In genomic region chr10:97336446-97336845, GRCh38 we compare ENCODE assay signal across 13 cellular contexts. TPM values are rescaled to one million over a fixed set of nuclear protein-coding genes. Genes with fewer than 3 reads are reported as not detected.
DNase-seq lines count a peak whose midpoint lies in the region; ATAC-seq and TF ChIP-seq lines count a peak whose summit lies in the region.
"Had no signal": no experiment of that assay in that cellular context is flagged by ENCODE, and none has a peak within 500 bp of the region (broad histone marks: within the 10 kb centered on the region; RNA-seq: fewer than 3 reads in every experiment).

No MANE protein-coding gene starts in this region.

- no peak for DNase-seq in HCT116 (ENCODE audit: low read depth, low spot score)
- no peak for DNase-seq in activated T-helper 2 cell treated with anti-CD3 and anti-CD28 coated beads, Interferon-gamma antibody, Interleukin-2, Interleukin-4, amounts not matched to agents 10 μg/mL and 5 μg/mL and 100 μg/mL, durations not matched to agents 14 hours and 24 hours and 36 hours (ENCODE audit: low spot score)
- no peak for DNase-seq in suprapubic skin (ENCODE audit: low spot score in 2 of 2)
- no peak for DNase-seq in left cardiac atrium
- DNase-seq: DMS 273 treated with DMSO at 0.1 percent for 48 hours; HFFc6; nucleus accumbens; RPMI8226; stimulated activated naive CD8-positive, alpha-beta T cell treated with anti-CD3 and anti-CD28 coated beads, Interleukin-15, amount 100 ng/mL, for 72 hours had no signal

- TF ChIP-seq CTCF in HCT116 (IDR thresholded peaks at IDR 0.05 in 2 of 3, conservative IDR thresholded peaks at IDR 0.05 in 1 of 3; ENCODE audit: borderline replicate concordance in 1 of 3, insufficient read depth in 1 of 3, low read depth in 2 of 3, low read length in 2 of 3): no peak
- TF ChIP-seq CTCF in suprapubic skin (IDR thresholded peaks at IDR 0.05): no peak

- RAD21 ChIA-PET in HCT116 (lab: Charles Lee; ENCODE audit: low non-redundant PET in 1 of 2, low total read pairs in 2 of 2, uncharacterized antibody in 2 of 2, unreplicated experiment in 2 of 2): no interaction called here

- H3K9me3 ChIP-seq in HCT116 (ENCODE audit: control insufficient read depth in 1 of 2, insufficient read depth in 1 of 2, low read depth in 1 of 2, low read length in 2 of 2) (no peaks in the 10 kb centered on the region), iPS-18a (ENCODE audit: control insufficient read depth, low read depth, low read length) (no peaks in the 10 kb centered on the region), suprapubic skin (no peaks in the 10 kb centered on the region)

- no peaks in the 10 kb centered on the region for H3K9me2 ChIP-seq in HCT116 (ENCODE audit: insufficient read depth)

- H3K27me3 Mint-ChIP-seq in activated T-helper 2 cell treated with anti-CD3 and anti-CD28 coated beads, Interferon-gamma antibody, Interleukin-2, Interleukin-4, amounts not matched to agents 10 μg/mL and 5 μg/mL and 100 μg/mL, durations not matched to agents 14 hours and 24 hours and 36 hours (ENCODE audit: low read depth): peaks cover 23% of the 10 kb centered on the region

- H3K79me2 ChIP-seq in HCT116 (ENCODE audit: insufficient read depth, low read length): no peaks in the 10 kb centered on the region

- H3K4me1 Mint-ChIP-seq in activated T-helper 2 cell treated with anti-CD3 and anti-CD28 coated beads, Interferon-gamma antibody, Interleukin-2, Interleukin-4, amounts not matched to agents 10 μg/mL and 5 μg/mL and 100 μg/mL, durations not matched to agents 14 hours and 24 hours and 36 hours (ENCODE audit: low read depth): peaks cover 17% of the 10 kb centered on the region

- no peak overlapping the region for H3K27ac ChIP-seq in HCT116 (ENCODE audit: low read depth, low read length)
- no peak overlapping the region for H3K27ac ChIP-seq in iPS-18a (ENCODE audit: low read length)
- peak overlapping the region; percentile 98 for H3K27ac ChIP-seq in suprapubic skin
- H3K27ac ChIP-seq: KMS-11 had no signal

- 24% methylated on average over 5 of the region's 5 CpGs for WGBS in suprapubic skin

- H3K4me3 ChIP-seq in HCT116 (replicated peaks in 1 of 2; ENCODE audit: low read depth in 1 of 2, low read length in 2 of 2): no peak overlapping the region
- H3K4me3 ChIP-seq in iPS-18a (ENCODE audit: low read length): peak overlapping the region; percentile 23
- no peak overlapping the region for H3K4me3 ChIP-seq in suprapubic skin

- H4K20me1 ChIP-seq in HCT116 (ENCODE audit: insufficient read depth): no peaks in the 10 kb centered on the region

- peaks cover 12% of the 10 kb centered on the region for H3K36me3 Mint-ChIP-seq in activated T-helper 2 cell treated with anti-CD3 and anti-CD28 coated beads, Interferon-gamma antibody, Interleukin-2, Interleukin-4, amounts not matched to agents 10 μg/mL and 5 μg/mL and 100 μg/mL, durations not matched to agents 14 hours and 24 hours and 36 hours (ENCODE audit: low read depth)

- no peaks in the 10 kb centered on the region for H3K27me3 ChIP-seq in HCT116 (ENCODE audit: insufficient read depth, low read length)
- H3K27me3 ChIP-seq in iPS-18a (ENCODE audit: control insufficient read depth, insufficient read depth, low read length): peaks cover 6% of the 10 kb centered on the region
- H3K27me3 ChIP-seq in suprapubic skin: no peaks in the 10 kb centered on the region

- no TSS peak for BruUV-seq in HCT116 (replicated peaks; lab: Mats Ljungman, UMichigan)

- CTCF ChIA-PET in HCT116 (lab: Charles Lee): interaction anchor here (0.9 kb wide), 1 partner anchor 236 kb away, joined by 3 read pairs; the partner anchor contains the start of gene ANKRD2

- no peaks in the 10 kb centered on the region for H3K36me3 ChIP-seq in HCT116 (ENCODE audit: control insufficient read depth in 1 of 2, insufficient read depth in 2 of 2, low read length in 2 of 2)
- H3K36me3 ChIP-seq in iPS-18a (ENCODE audit: control insufficient read depth, low read depth, low read length): no peaks in the 10 kb centered on the region
- H3K36me3 ChIP-seq in suprapubic skin: no peaks in the 10 kb centered on the region

- POLR2A ChIA-PET in HCT116 (lab: Charles Lee): no interaction called here

- TF ChIP-seq POLR2A in HCT116 (IDR thresholded peaks at IDR 0.05; ENCODE audit: borderline replicate concordance, extremely low read depth, insufficient read depth, insufficient read length) (no peak), suprapubic skin (IDR thresholded peaks at IDR 0.05) (no peak), GM18505 (IDR thresholded peaks at IDR 0.05; ENCODE audit: borderline replicate concordance, extremely low read depth, insufficient read depth, insufficient read length) (no peak)

- H3K4me2 ChIP-seq in HCT116 (ENCODE audit: low read length): peak overlapping the region; percentile 31; the same call in 1 of the 2 replicates
- H3K4me2 ChIP-seq: KMS-11 had no signal

- no peak for TF ChIP-seq RAD21 in HCT116 (IDR thresholded peaks at IDR 0.05; ENCODE audit: low read depth)

- H3K4me3 Mint-ChIP-seq in activated T-helper 2 cell treated with anti-CD3 and anti-CD28 coated beads, Interferon-gamma antibody, Interleukin-2, Interleukin-4, amounts not matched to agents 10 μg/mL and 5 μg/mL and 100 μg/mL, durations not matched to agents 14 hours and 24 hours and 36 hours (ENCODE audit: low read depth): peak overlapping the region; percentile 8

- H3K9me3 Mint-ChIP-seq in activated T-helper 2 cell treated with anti-CD3 and anti-CD28 coated beads, Interferon-gamma antibody, Interleukin-2, Interleukin-4, amounts not matched to agents 10 μg/mL and 5 μg/mL and 100 μg/mL, durations not matched to agents 14 hours and 24 hours and 36 hours: no peaks in the 10 kb centered on the region
- H3K9me3 Mint-ChIP-seq: HFFc6; stimulated activated naive CD8-positive, alpha-beta T cell treated with anti-CD3 and anti-CD28 coated beads, Interleukin-15, amount 100 ng/mL, for 72 hours had no signal

- ATAC-seq in HCT116: no peak
- ATAC-seq in GM18505 (IDR thresholded peaks at IDR 0.05; ENCODE audit: unreplicated experiment): no peak
- ATAC-seq in GM21825 (IDR thresholded peaks at IDR 0.05; ENCODE audit: unreplicated experiment): no peak
- ATAC-seq in left cardiac atrium: no peak
- ATAC-seq: stimulated activated naive CD8-positive, alpha-beta T cell treated with anti-CD3 and anti-CD28 coated beads, Interleukin-15, amount 100 ng/mL, for 72 hours had no signal

- intact Hi-C loops in HCT116 (cut with micrococcal nuclease) (no loop called here), left cardiac atrium (cut with DNase I) (loop anchor here in 1 of 2 donors (10.0 kb wide), 1 partner anchor 52 kb away; no protein-coding TSS in a partner anchor)
- intact Hi-C loops in activated T-helper 2 cell treated with anti-CD3 and anti-CD28 coated beads, Interferon-gamma antibody, Interleukin-2, Interleukin-4, amounts not matched to agents 10 μg/mL and 5 μg/mL and 100 μg/mL, durations not matched to agents 14 hours and 24 hours and 36 hours (cut with micrococcal nuclease): no loop called here

- no peak overlapping the region for H2AFZ ChIP-seq in HCT116 (ENCODE audit: low read depth, low read length, poor library complexity, severe bottlenecking)

- H3K27ac Mint-ChIP-seq in activated T-helper 2 cell treated with anti-CD3 and anti-CD28 coated beads, Interferon-gamma antibody, Interleukin-2, Interleukin-4, amounts not matched to agents 10 μg/mL and 5 μg/mL and 100 μg/mL, durations not matched to agents 14 hours and 24 hours and 36 hours: no peak overlapping the region
- H3K27ac Mint-ChIP-seq: HFFc6 had no signal

- H3K4me1 ChIP-seq in HCT116 (ENCODE audit: control insufficient read depth in 1 of 2, insufficient read depth in 2 of 2, low read length in 2 of 2) (peaks cover 23 to 33% of the 10 kb centered on the region in 2 experiments), iPS-18a (ENCODE audit: control insufficient read depth, low read depth, low read length) (peaks cover 29% of the 10 kb centered on the region), suprapubic skin (peaks cover 51% of the 10 kb centered on the region)

- no peak overlapping the region for H3K9ac ChIP-seq in HCT116 (ENCODE audit: low read length)
- peak overlapping the region; percentile 8 for H3K9ac ChIP-seq in iPS-18a (ENCODE audit: low read length)
- H3K9ac ChIP-seq: KMS-11 had no signal

- TF ChIP-seq EP300 in suprapubic skin (IDR thresholded peaks at IDR 0.05): no peak

TF ChIP-seq in HCT116, 20 proteins besides CTCF, POLR2A, EP300 and RAD21 (continues in another document):
- no peak for TF ChIP-seq ZFX (IDR thresholded peaks at IDR 0.05)
- no peak for TF ChIP-seq POLR2AphosphoS5 (IDR thresholded peaks at IDR 0.05; ENCODE audit: low read depth, low read length)
- no peak for TF ChIP-seq EZH2phosphoT487 (IDR thresholded peaks at IDR 0.05; ENCODE audit: borderline replicate concordance)
- TF ChIP-seq EZH2 (IDR thresholded peaks at IDR 0.05): no peak
- no peak for TF ChIP-seq SP1 (IDR thresholded peaks at IDR 0.05; ENCODE audit: low read depth)
- TF ChIP-seq JUND (IDR thresholded peaks at IDR 0.05): no peak
- TF ChIP-seq YY1 (IDR thresholded peaks at IDR 0.05; ENCODE audit: extremely low read depth, insufficient replicate concordance, low read depth, low read length): no peak
- no peak for TF ChIP-seq ZNF274 (IDR thresholded peaks at IDR 0.05; ENCODE audit: low read depth, low read length)

RNA-seq across cellular contexts. Expression of gene FRAT2, which starts 1.9 kb away (rescaled TPM):
- total RNA-seq in HCT116 (2021; ENCODE audit: unreplicated experiment) (10.7 TPM), suprapubic skin (10 to 100 TPM; 30.9 to 58.0 (median 38.4) TPM), left cardiac atrium (1 to 10 TPM; 4.9 to 7.6 TPM)
- polyA plus RNA-seq in HCT116 (2012): 4.3 and 4.7 TPM in 2 replicates
- total RNA-seq in activated T-helper 2 cell treated with anti-CD3 and anti-CD28 coated beads, Interferon-gamma antibody, Interleukin-2, Interleukin-4, amounts not matched to agents 10 μg/mL and 5 μg/mL and 100 μg/mL, durations not matched to agents 14 hours and 24 hours and 36 hours: 10.4 and 10.6 TPM in 2 replicates

RNA-seq across cellular contexts. Expression of gene FRAT1, which starts 17.4 kb away (rescaled TPM):
- total RNA-seq in HCT116 (2021; ENCODE audit: unreplicated experiment): 1.7 TPM
- polyA plus RNA-seq in HCT116 (2012): 0.95 and 1.0 TPM in 2 replicates
- total RNA-seq in activated T-helper 2 cell treated with anti-CD3 and anti-CD28 coated beads, Interferon-gamma antibody, Interleukin-2, Interleukin-4, amounts not matched to agents 10 μg/mL and 5 μg/mL and 100 μg/mL, durations not matched to agents 14 hours and 24 hours and 36 hours: 2.9 and 3.4 TPM in 2 replicates
- total RNA-seq in suprapubic skin: 1 to 10 TPM; 5.2 to 8.4 (median 7.2) TPM
- total RNA-seq in left cardiac atrium: 1 to 10 TPM; 2.1 to 6.2 TPM

RNA-seq across cellular contexts. Expression of gene ARHGAP19, which starts 44.0 kb away (rescaled TPM):
- total RNA-seq in HCT116 (2021; ENCODE audit: unreplicated experiment): 36.8 TPM
- polyA plus RNA-seq in HCT116 (2012): 16.6 and 19.3 TPM in 2 replicates
- 25.3 and 29.9 TPM in 2 replicates for total RNA-seq in activated T-helper 2 cell treated with anti-CD3 and anti-CD28 coated beads, Interferon-gamma antibody, Interleukin-2, Interleukin-4, amounts not matched to agents 10 μg/mL and 5 μg/mL and 100 μg/mL, durations not matched to agents 14 hours and 24 hours and 36 hours
- 10 to 100 TPM in 3 of 4 donors, 1 to 10 TPM in 1; 8.0 to 12.8 (median 11.2) TPM for total RNA-seq in suprapubic skin
- total RNA-seq in left cardiac atrium: 1 to 10 TPM; 4.4 to 7.6 TPM
